ENCODE assay signal across 17 cellular contexts in genomic region chr11:1036303-1036923, GRCh38. TPM values are rescaled to one million over a fixed set of nuclear protein-coding genes. Genes with fewer than 3 reads are reported as not detected.
"Had no signal": no experiment of that assay in that cellular context is flagged by ENCODE, and none has a peak within 500 bp of the region (broad histone marks: within the 10 kb centered on the region; RNA-seq: fewer than 3 reads in every experiment).

Gene MUC6 (minus strand): TSS chr11:1036718. CDS start chr11:1036655, 63 bp downstream.

- H3K36me3 ChIP-seq: gastroesophageal sphincter, thoracic aorta had no signal

- H3K4me1 ChIP-seq: gastroesophageal sphincter, parathyroid adenoma had no signal

- H3K9ac ChIP-seq: parathyroid adenoma had no signal

- H3K27ac ChIP-seq: gastroesophageal sphincter, parathyroid adenoma, thoracic aorta had no signal

- DNase-seq: activated CD4-positive, alpha-beta T cell treated with anti-CD3 and anti-CD28 coated beads, Interleukin-2, amount 50 U/mL, for 4 hours; activated CD4-positive, CD25-positive, alpha-beta regulatory T cell treated with anti-CD3 and anti-CD28 coated beads, Interleukin-2, amount 50 U/mL, for 72 hours; activated gamma-delta T cell; activated T-cell treated with anti-CD3 and anti-CD28 coated beads, Interleukin-2, amount 50 U/mL, for 48 hours; amygdala; cerebellar nuclear complex; effector memory CD8-positive, alpha-beta T cell; left ventricle myocardium superior; mesendoderm; stimulated activated CD4-positive, alpha-beta T cell treated with anti-CD3 and anti-CD28 coated beads, Interleukin-15, amount 100 ng/mL, for 24 hours; stimulated activated CD4-positive, alpha-beta T cell treated with anti-CD3 and anti-CD28 coated beads, Interleukin-4, amount 100 ng/mL, for 24 hours; stimulated activated naive CD8-positive, alpha-beta T cell treated with anti-CD3 and anti-CD28 coated beads, Interleukin-15, amount 100 ng/mL, for 72 hours had no signal

- H3K4me3 ChIP-seq: gastroesophageal sphincter, thoracic aorta had no signal

- H3K9me3 ChIP-seq: gastroesophageal sphincter, thoracic aorta had no signal

- H2AFZ ChIP-seq: parathyroid adenoma had no signal

RNA-seq across cellular contexts. Expression of gene MUC6, which starts in this region (rescaled TPM):
- polyA plus RNA-seq: keratinocyte, urinary bladder had no signal
